ENCODE assay signal across 8 cellular contexts in the genomic region with DNA sequence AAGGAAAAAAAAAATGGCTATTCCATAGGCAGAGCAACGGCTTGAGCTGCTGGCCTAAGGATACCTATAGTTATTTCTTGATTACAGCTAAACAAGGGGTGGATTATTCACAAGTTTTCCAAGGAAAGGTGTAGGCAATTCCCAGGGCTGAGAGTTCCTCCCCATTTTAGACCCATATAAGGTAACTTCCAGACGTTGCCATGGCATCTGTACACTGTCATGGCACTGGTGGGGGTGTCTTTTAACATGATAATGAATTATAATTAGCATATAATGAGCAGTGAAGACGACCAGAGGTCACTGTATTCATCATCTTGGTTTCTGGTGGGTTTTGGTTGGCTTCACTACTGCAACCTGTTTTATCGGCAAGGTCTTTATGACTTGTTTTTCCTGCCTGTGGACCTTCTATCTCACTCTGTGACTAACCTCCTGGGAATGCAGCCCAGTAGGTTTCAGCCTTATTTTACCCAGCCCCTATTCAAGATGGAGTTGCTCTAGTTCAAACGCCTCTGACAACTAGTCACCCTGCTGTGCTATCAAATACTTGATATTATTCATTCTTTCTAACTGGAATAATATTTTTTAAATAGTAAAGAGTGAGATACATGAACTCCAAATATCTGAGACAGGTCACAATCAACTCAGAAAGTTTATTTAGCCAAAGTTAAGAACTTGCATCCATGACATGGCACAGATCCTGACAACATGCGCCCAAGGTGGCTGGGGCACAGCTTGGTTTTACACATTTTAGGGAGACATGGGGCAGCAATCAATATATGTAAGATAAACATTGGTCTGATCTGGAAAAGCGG. TPM values are rescaled to one million over a fixed set of nuclear protein-coding genes. Genes with fewer than 3 reads are reported as not detected.
DNase-seq lines count a peak whose midpoint lies in the region; ATAC-seq and TF ChIP-seq lines count a peak whose summit lies in the region.

No MANE protein-coding gene starts in this region.

- no peak overlapping the region for H4K91ac ChIP-seq in IMR-90 (ENCODE audit: insufficient read depth, low read depth, low read length)

- H3K4me1 ChIP-seq in ACC112 (ENCODE audit: control insufficient read depth, insufficient read depth, low read length, unreplicated experiment) (peaks cover 22% of the 10 kb centered on the region), IMR-90 (ENCODE audit: control insufficient read depth, insufficient read depth, low read length) (peaks cover 2% of the 10 kb centered on the region; the same call in 1 of the 2 replicates), body of pancreas (peaks cover 35% of the 10 kb centered on the region)

- BruUV-seq in IMR-90 (replicated peaks; lab: Mats Ljungman, UMichigan), result no TSS peak

- H3K18ac ChIP-seq in IMR-90 (ENCODE audit: low read depth, low read length), result no peak overlapping the region

- H3K4me1 Mint-ChIP-seq in memory B cell, result peaks cover 18% of the 10 kb centered on the region

- no peak overlapping the region for H3K23ac ChIP-seq in IMR-90 (ENCODE audit: low read depth, low read length)

- H3K27ac Mint-ChIP-seq in memory B cell, result peak overlapping the region; percentile 99

- H3K36me3 ChIP-seq in ACC112 (ENCODE audit: insufficient read depth, low read length) (peaks cover 6% of the 10 kb centered on the region; the same call in 1 of the 2 replicates), IMR-90 (ENCODE audit: control insufficient read depth, insufficient read depth, low read length) (no peaks in the 10 kb centered on the region), body of pancreas (replicated peaks in 1 of 2; ENCODE audit: insufficient read depth in 1 of 2, low read depth in 2 of 2) (no peaks in the 10 kb centered on the region)

- H3K56ac ChIP-seq in IMR-90 (ENCODE audit: extremely low read depth, insufficient read depth, low read length), result no peak overlapping the region

- H3K14ac ChIP-seq in IMR-90 (replicated peaks; ENCODE audit: low read depth, low read length), result 0 out of 2 replicates have a peak overlapping the region, but pooled peaks have one; percentile 9

- H3K27me3 ChIP-seq in ACC112 (ENCODE audit: insufficient read depth, low read length) (no peaks in the 10 kb centered on the region), IMR-90 (ENCODE audit: control insufficient read depth, insufficient read depth, low read length) (no peaks in the 10 kb centered on the region), body of pancreas (no peaks in the 10 kb centered on the region)

- intact Hi-C loops in IMR-90 (cut with micrococcal nuclease), result loop anchor here (2.0 to 5.0 kb wide), 2 partner anchors 943 to 1089 kb away; a partner anchor contains a TSS
- intact Hi-C loops in body of pancreas (cut with DNase I), result no loop called here

- H2AFZ ChIP-seq in ACC112 (ENCODE audit: low read length, unreplicated experiment) (no peak overlapping the region), IMR-90 (replicated peaks; ENCODE audit: low read length, poor library complexity) (no peak overlapping the region)

- H3K4ac ChIP-seq in IMR-90 (ENCODE audit: low read depth, low read length), result peak overlapping the region; percentile 56; the same call in 1 of the 2 replicates

- no CpG with 5 or more reads among the region's 7 CpGs for WGBS in IMR-90 (ENCODE audit: extremely low coverage in 2 of 2, insufficient read length in 1 of 2), 2 experiments
- WGBS in body of pancreas, 2 donors, result 25 to 36% methylated on average over 7 of the region's 7 CpGs

- no peaks in the 10 kb centered on the region for H3K36me3 Mint-ChIP-seq in memory B cell

- no peak overlapping the region for H2BK15ac ChIP-seq in IMR-90 (ENCODE audit: low read depth, low read length)

- in situ Hi-C loops in IMR-90 (cut with MboI; ENCODE audit: low sequenced_read_pairs), result no loop called here

- H2AK9ac ChIP-seq in IMR-90 (replicated peaks; ENCODE audit: low read depth, low read length, poor library complexity), result no peak overlapping the region

- peaks cover 18 to 24% of the 10 kb centered on the region in 2 experiments for H3K79me1 ChIP-seq in IMR-90 (ENCODE audit: low read depth in 1 of 2, low read length in 2 of 2)

- TF ChIP-seq POLR2A in IMR-90 (IDR thresholded peaks at IDR 0.05; ENCODE audit: low read depth, low read length), result no peak
- peak; percentile 10 to 39 (median 10) for TF ChIP-seq POLR2A in body of pancreas (IDR thresholded peaks at IDR 0.05)

- H2BK120ac ChIP-seq in IMR-90 (ENCODE audit: low read depth, low read length), result no peak overlapping the region

- DNase-seq in IMR-90 (peak; percentile 35), body of pancreas (peak; percentile 54 to 74 (median 72)), memory B cell (ENCODE audit: low spot score in 2 of 2) (no peak), NCI-H1930 (lab: John Stamatoyannopoulos, UW) (no peak), cortex of kidney (lab: John Stamatoyannopoulos, UW) (no peak)

- H4K5ac ChIP-seq in IMR-90 (ENCODE audit: low read depth, low read length), result no peak overlapping the region

- POLR2A ChIA-PET in IMR-90 (lab: Charles Lee; ENCODE audit: unreplicated experiment), result no interaction called here

- peaks cover 2% of the 10 kb centered on the region; the same call in 1 of the 2 replicates for H3K9me1 ChIP-seq in IMR-90 (ENCODE audit: insufficient read depth, low read length)

- peaks cover 26% of the 10 kb centered on the region for H3K79me2 ChIP-seq in ACC112 (ENCODE audit: control insufficient read depth, insufficient read depth, low read length, unreplicated experiment)

- no peak overlapping the region for H3K27ac ChIP-seq in ACC112 (ENCODE audit: low read depth, low read length)
- no peak overlapping the region for H3K27ac ChIP-seq in IMR-90 (ENCODE audit: insufficient read depth, low read length)
- H3K27ac ChIP-seq in body of pancreas, result peak overlapping the region; percentile 18 to 97 (median 96)

- H3K4me3 ChIP-seq in ACC112 (ENCODE audit: low read depth, low read length) (peak overlapping the region; percentile 92), IMR-90 (ENCODE audit: insufficient read depth, low read depth, low read length) (peak overlapping the region; percentile 83), body of pancreas (no peak overlapping the region)

- H4K8ac ChIP-seq in IMR-90 (ENCODE audit: low read depth in 2 of 2, low read length in 2 of 2), result peak overlapping the region in 1 of 2 experiments; percentile 17; a peak in 2 of 4 replicates

- no peak overlapping the region for H2BK5ac ChIP-seq in IMR-90 (ENCODE audit: low read depth, low read length, poor library complexity, severe bottlenecking)

- dilution Hi-C loops in IMR-90 (cut with HindIII; ENCODE audit: low sequenced_read_pairs, unreplicated experiment), result no loop called here

- H2AK5ac ChIP-seq in IMR-90 (ENCODE audit: low read depth, low read length), result no peak overlapping the region

- CTCF ChIA-PET in IMR-90 (lab: Yijun Ruan, JAX), result no interaction called here

- no peaks in the 10 kb centered on the region for H3K9me3 Mint-ChIP-seq in memory B cell

- H3K4me2 ChIP-seq in IMR-90 (ENCODE audit: low read depth, low read length), result peak overlapping the region; percentile 65

- no peak for ATAC-seq in IMR-90 (ENCODE audit: low read depth)
- peak; percentile 61 for ATAC-seq in body of pancreas
- ATAC-seq in memory B cell (ENCODE audit: low read depth), result no peak
- ATAC-seq in HG03469 (IDR thresholded peaks at IDR 0.05; ENCODE audit: unreplicated experiment), result no peak
- no peak for ATAC-seq in HG02852 (IDR thresholded peaks at IDR 0.05; ENCODE audit: unreplicated experiment)

- no peak overlapping the region for H2BK20ac ChIP-seq in IMR-90 (ENCODE audit: low read depth, low read length)

- peak overlapping the region; percentile 99 for H3K4me3 Mint-ChIP-seq in memory B cell

- no peak for TF ChIP-seq CTCF in IMR-90 (conservative IDR thresholded peaks at IDR 0.05; ENCODE audit: low read depth, low read length)
- TF ChIP-seq CTCF in body of pancreas (IDR thresholded peaks at IDR 0.05), result no peak

- no peaks in the 10 kb centered on the region for H4K20me1 ChIP-seq in IMR-90 (ENCODE audit: insufficient read depth, low read length)

- TF ChIP-seq RAD21 in IMR-90 (IDR thresholded peaks at IDR 0.05; ENCODE audit: low read length), result no peak

- no peak overlapping the region for H3K9ac ChIP-seq in IMR-90 (ENCODE audit: low read depth, low read length)

- H3K9me3 ChIP-seq in IMR-90 (ENCODE audit: control insufficient read depth, insufficient read depth, low read length) (no peaks in the 10 kb centered on the region), body of pancreas (no peaks in the 10 kb centered on the region)

- no peaks in the 10 kb centered on the region for H3K27me3 Mint-ChIP-seq in memory B cell

TF ChIP-seq in IMR-90, 13 proteins besides CTCF, POLR2A, EP300 and RAD21 (continues in another document):
- TF ChIP-seq BHLHE40 (IDR thresholded peaks at IDR 0.05; ENCODE audit: low read depth, low read length) (no peak), RFX5 (IDR thresholded peaks at IDR 0.05; ENCODE audit: low read depth, low read length) (no peak), CHD1 (IDR thresholded peaks at IDR 0.05; ENCODE audit: low read depth, low read length) (no peak), FOS (IDR thresholded peaks at IDR 0.05; ENCODE audit: low read depth, low read length) (no peak), MAZ (IDR thresholded peaks at IDR 0.05; ENCODE audit: borderline replicate concordance, low read depth, low read length) (no peak), NFE2L2 (IDR thresholded peaks at IDR 0.05; ENCODE audit: low read depth, low read length) (no peak), MAFK (IDR thresholded peaks at IDR 0.05; ENCODE audit: low read depth, low read length) (no peak)
- TF ChIP-seq, protein P1, sequence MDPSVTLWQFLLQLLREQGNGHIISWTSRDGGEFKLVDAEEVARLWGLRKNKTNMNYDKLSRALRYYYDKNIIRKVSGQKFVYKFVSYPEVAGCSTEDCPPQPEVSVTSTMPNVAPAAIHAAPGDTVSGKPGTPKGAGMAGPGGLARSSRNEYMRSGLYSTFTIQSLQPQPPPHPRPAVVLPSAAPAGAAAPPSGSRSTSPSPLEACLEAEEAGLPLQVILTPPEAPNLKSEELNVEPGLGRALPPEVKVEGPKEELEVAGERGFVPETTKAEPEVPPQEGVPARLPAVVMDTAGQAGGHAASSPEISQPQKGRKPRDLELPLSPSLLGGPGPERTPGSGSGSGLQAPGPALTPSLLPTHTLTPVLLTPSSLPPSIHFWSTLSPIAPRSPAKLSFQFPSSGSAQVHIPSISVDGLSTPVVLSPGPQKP (IDR thresholded peaks at IDR 0.05; ENCODE audit: borderline replicate concordance, low read depth, low read length), result no peak

RNA-seq across cellular contexts. Expression of a gene that starts 1.4 kb away (rescaled TPM):
- total RNA-seq in IMR-90 (2012; rRNA removed) (19.2 and 32.8 TPM in 2 replicates), body of pancreas (10 to 100 TPM; 15.5 to 21.0 TPM)
- polyA plus RNA-seq in IMR-90 (2012; rRNA removed), result 7.1 and 8.2 TPM in 2 replicates
- 0.77 and 0.79 TPM in 2 replicates for polyA plus RNA-seq in IMR-90 (2012; cell fraction: cytosol; rRNA removed)
- polyA plus RNA-seq in IMR-90 (2012; cell fraction: nucleus; rRNA removed; ENCODE audit: low replicate concordance), result 0.85 and 10.9 TPM in 2 replicates

RNA-seq across cellular contexts. Expression of a gene that starts 42.7 kb away (rescaled TPM):
- total RNA-seq in IMR-90 (2012; rRNA removed) (not detected in 2 replicates), body of pancreas (1 to 10 TPM; 4.9 to 9.6 TPM)
- not detected in 2 replicates for polyA plus RNA-seq in IMR-90 (2012; rRNA removed)
- polyA plus RNA-seq in IMR-90 (2012; cell fraction: cytosol; rRNA removed), result not detected in 2 replicates
- polyA plus RNA-seq in IMR-90 (2012; cell fraction: nucleus; rRNA removed; ENCODE audit: low replicate concordance), result not detected in 2 replicates

Comparison
In these comparisons a context has a peak if more than half of its experiments do, and no peak if none do; other contexts are left out.
1. H3K27ac ChIP-seq: peak in body of pancreas (4 of 4); none in ACC112 (single experiment) and IMR-90 (single experiment).
2. H3K4me3 ChIP-seq: peak in ACC112 (single experiment) and IMR-90 (single experiment); none in body of pancreas (0 of 2).
3. DNase-seq: peak in IMR-90 (single experiment) and body of pancreas (4 of 4); none in memory B cell (0 of 2), NCI-H1930 (0 of 2) and cortex of kidney (single experiment).